ENCODE assay signal across 14 cellular contexts in genomic region chr9:123957731-123958130, GRCh38. TPM values are rescaled to one million over a fixed set of nuclear protein-coding genes. Genes with fewer than 3 reads are reported as not detected.
A peak's percentile ranks its signal among the peaks of the same experiment; 100 is the strongest.
DNase-seq lines count a peak whose midpoint lies in the region; ATAC-seq, FAIRE-seq and TF ChIP-seq lines count a peak whose summit lies in the region.
"Had no signal": no experiment of that assay in that cellular context is flagged by ENCODE, and none has a peak within 500 bp of the region (broad histone marks: within the 10 kb centered on the region; RNA-seq: fewer than 3 reads in every experiment).

No MANE protein-coding gene starts in this region.

- H3K9me3 Mint-ChIP-seq in activated T-helper 17 cell treated with anti-CD3 and anti-CD28 coated beads, Interleukin-2, amount 50 U/mL, for 72 hours, result no peaks in the 10 kb centered on the region
- H3K9me3 Mint-ChIP-seq: CD8-positive, alpha-beta memory T cell had no signal

- no peaks in the 10 kb centered on the region for H3K27me3 ChIP-seq in right cardiac atrium (ENCODE audit: control insufficient read depth, insufficient read depth)
- H3K27me3 ChIP-seq: BLaER1 had no signal

- no peak overlapping the region for H3K4me3 Mint-ChIP-seq in activated T-helper 17 cell treated with anti-CD3 and anti-CD28 coated beads, Interleukin-2, amount 50 U/mL, for 72 hours
- H3K4me3 Mint-ChIP-seq in T-helper 17 cell, result no peak overlapping the region
- H3K4me3 Mint-ChIP-seq: CD8-positive, alpha-beta memory T cell had no signal

- CTCF ChIA-PET in A549 (lab: Yijun Ruan, JAX), result interaction anchor here (0.9 to 1.3 kb wide), 4 partner anchors 11 to 83 kb away, joined by 3 to 4 read pairs (median 3); no protein-coding TSS in a partner anchor

- H3K27ac Mint-ChIP-seq in activated T-helper 17 cell treated with anti-CD3 and anti-CD28 coated beads, Interleukin-2, amount 50 U/mL, for 72 hours, result no peak overlapping the region
- no peak overlapping the region for H3K27ac Mint-ChIP-seq in T-helper 17 cell
- H3K27ac Mint-ChIP-seq: CD8-positive, alpha-beta memory T cell had no signal

- no peaks in the 10 kb centered on the region for H3K4me1 Mint-ChIP-seq in activated T-helper 17 cell treated with anti-CD3 and anti-CD28 coated beads, Interleukin-2, amount 50 U/mL, for 72 hours
- H3K4me1 Mint-ChIP-seq in T-helper 17 cell, result peaks cover 2% of the 10 kb centered on the region
- H3K4me1 Mint-ChIP-seq: CD8-positive, alpha-beta memory T cell had no signal

- POLR2A ChIA-PET in A549 (lab: Yijun Ruan, JAX), result no interaction called here

- no peak for TF ChIP-seq CTCF in A549 (IDR thresholded peaks at IDR 0.05)
- TF ChIP-seq CTCF in fibroblast of mammary gland (conservative IDR thresholded peaks at IDR 0.05; ENCODE audit: control insufficient read depth, insufficient read depth, low read depth, low read length), result no peak

- TF ChIP-seq POLR2A in A549 (IDR thresholded peaks at IDR 0.05; ENCODE audit: low read length), result no peak

- H3K4me1 ChIP-seq in A549 (peaks cover 11% of the 10 kb centered on the region; the same call in 1 of the 3 replicates), right cardiac atrium (ENCODE audit: control insufficient read depth, insufficient read depth, low read length) (no peaks in the 10 kb centered on the region)
- H3K4me1 ChIP-seq: Caco-2 had no signal

- no peaks in the 10 kb centered on the region; the same call in 2 of the 3 replicates for H3K9me3 ChIP-seq in A549
- H3K9me3 ChIP-seq in right cardiac atrium (ENCODE audit: control insufficient read depth, low read length), result no peaks in the 10 kb centered on the region
- no peaks in the 10 kb centered on the region for H3K9me3 ChIP-seq in T-helper 17 cell (ENCODE audit: control insufficient read depth, low read length, poor library complexity, severe bottlenecking)
- H3K9me3 ChIP-seq: BLaER1, Caco-2 had no signal

- TF ChIP-seq EP300 in A549 (IDR thresholded peaks at IDR 0.05), result no peak

- H3K4me3 ChIP-seq in A549 (no peak overlapping the region), fibroblast of mammary gland (ENCODE audit: control insufficient read depth, low read depth, low read length) (no peak overlapping the region), right cardiac atrium (ENCODE audit: low read length) (no peak overlapping the region)
- H3K4me3 ChIP-seq: BLaER1 had no signal

- H3K36me3 Mint-ChIP-seq in activated T-helper 17 cell treated with anti-CD3 and anti-CD28 coated beads, Interleukin-2, amount 50 U/mL, for 72 hours (ENCODE audit: low read depth), result no peaks in the 10 kb centered on the region
- H3K36me3 Mint-ChIP-seq in T-helper 17 cell (ENCODE audit: low read depth), result no peaks in the 10 kb centered on the region
- H3K36me3 Mint-ChIP-seq: CD8-positive, alpha-beta memory T cell had no signal

- 30% methylated on average over 2 of the region's 2 CpGs for WGBS in A549 (ENCODE audit: missing lambda C conversion rate)
- WGBS in right cardiac atrium, result 82% methylated on average over 2 of the region's 2 CpGs

- no peak for FAIRE-seq in A549 (lab: Jason Lieb, UNC)
- FAIRE-seq: GM18507 had no signal

- ATAC-seq in A549, result 0 out of 6 replicates have a peak, but pooled peaks of 1 of the 2 experiments have one; percentile 9
- ATAC-seq in activated T-helper 17 cell treated with anti-CD3 and anti-CD28 coated beads, Interleukin-2, amount 50 U/mL, for 72 hours (replicated peaks), result peak; percentile 68
- no peak for ATAC-seq in right cardiac atrium
- no peak for ATAC-seq in T-helper 17 cell

- H3K27ac ChIP-seq in A549 (no peak overlapping the region), right cardiac atrium (ENCODE audit: low read length) (no peak overlapping the region)
- H3K27ac ChIP-seq: BLaER1 had no signal

- intact Hi-C loops in right cardiac atrium (cut with DNase I), result no loop called here

- peak overlapping the region; percentile 4; the same call in 1 of the 3 replicates for H3K4me2 ChIP-seq in A549
- H3K4me2 ChIP-seq: BLaER1 had no signal

- H3K27me3 Mint-ChIP-seq in activated T-helper 17 cell treated with anti-CD3 and anti-CD28 coated beads, Interleukin-2, amount 50 U/mL, for 72 hours, result peaks cover 13% of the 10 kb centered on the region
- peaks cover 52% of the 10 kb centered on the region for H3K27me3 Mint-ChIP-seq in T-helper 17 cell

- TF ChIP-seq RAD21 in A549 (conservative IDR thresholded peaks at IDR 0.05 in 1 of 2, IDR thresholded peaks at IDR 0.05 in 1 of 2), result no peak

- no peak for DNase-seq in A549 (ENCODE audit: low read depth in 1 of 2, low spot score in 1 of 2)
- DNase-seq in ELR (ENCODE audit: low read depth), result peak; percentile 22
- DNase-seq in fibroblast of mammary gland (ENCODE audit: low read depth), result peak; percentile 58
- no peak for DNase-seq in right cardiac atrium
- no peak for DNase-seq in T-helper 17 cell
- DNase-seq: AML-193; CD8-positive, alpha-beta memory T cell; DND-41; GF-D8; H7 had no signal

TF ChIP-seq in A549, 52 proteins besides CTCF, POLR2A, EP300 and RAD21:
- TF ChIP-seq HOXA7 (CRISPR knock-in tag; IDR thresholded peaks at IDR 0.05) (no peak), E2F6 (IDR thresholded peaks at IDR 0.05; ENCODE audit: borderline replicate concordance, low read depth) (no peak), CHD2 (IDR thresholded peaks at IDR 0.05; ENCODE audit: low read length, partially characterized antibody) (no peak), PHF8 (IDR thresholded peaks at IDR 0.05; ENCODE audit: borderline replicate concordance, low read depth) (no peak), SREBF2 (IDR thresholded peaks at IDR 0.05) (no peak), GATA3 (IDR thresholded peaks at IDR 0.05; ENCODE audit: borderline replicate concordance) (no peak), ATOH8 (CRISPR knock-in tag; IDR thresholded peaks at IDR 0.05; ENCODE audit: low read depth) (no peak), MAFK (IDR thresholded peaks at IDR 0.05; ENCODE audit: partially characterized antibody) (no peak), SMC3 (IDR thresholded peaks at IDR 0.05) (no peak)
- TF ChIP-seq, protein P1, sequence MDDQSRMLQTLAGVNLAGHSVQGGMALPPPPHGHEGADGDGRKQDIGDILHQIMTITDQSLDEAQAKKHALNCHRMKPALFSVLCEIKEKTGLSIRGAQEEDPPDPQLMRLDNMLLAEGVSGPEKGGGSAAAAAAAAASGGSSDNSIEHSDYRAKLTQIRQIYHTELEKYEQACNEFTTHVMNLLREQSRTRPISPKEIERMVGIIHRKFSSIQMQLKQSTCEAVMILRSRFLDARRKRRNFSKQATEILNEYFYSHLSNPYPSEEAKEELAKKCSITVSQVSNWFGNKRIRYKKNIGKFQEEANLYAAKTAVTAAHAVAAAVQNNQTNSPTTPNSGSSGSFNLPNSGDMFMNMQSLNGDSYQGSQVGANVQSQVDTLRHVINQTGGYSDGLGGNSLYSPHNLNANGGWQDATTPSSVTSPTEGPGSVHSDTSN (IDR thresholded peaks at IDR 0.05), result no peak

RNA-seq across cellular contexts. Expression of gene DENND1A, which starts 27.8 kb away (rescaled TPM):
- 21.9 and 22.1 TPM in 2 replicates for polyA plus RNA-seq in A549 (2011; rRNA removed)
- polyA plus RNA-seq in A549 (2012; cell fraction: cytosol; rRNA removed), result 13.7 and 17.2 TPM in 2 replicates
- polyA plus RNA-seq in A549 (2012; cell fraction: nucleus; rRNA removed), result 16.6 and 21.5 TPM in 2 replicates
- 14.9 to 15.6 TPM (median 15.1 TPM) in 3 replicates for polyA plus RNA-seq in A549 (2017; fragmentation: RNase III; extraction: RNeasy Plus Mini Kit Qiagen cat#74134 plus additional on column Dnase treatment)
- polyA minus RNA-seq in A549 (2011; rRNA and poly(A)+ RNA removed), result 66.5 and 71.0 TPM in 2 replicates
- total RNA-seq in activated T-helper 17 cell treated with anti-CD3 and anti-CD28 coated beads, Interleukin-2, amount 50 U/mL, for 72 hours, result 10 to 100 TPM; 19.3 to 22.8 TPM
- 10 to 100 TPM; 16.9 to 19.3 (median 17.6) TPM for total RNA-seq in right cardiac atrium
- 11.4 TPM for polyA plus RNA-seq in right cardiac atrium
- total RNA-seq in T-helper 17 cell, result 10 to 100 TPM; 19.9 to 21.1 TPM

RNA-seq across cellular contexts. Expression of gene LHX2, which starts 53.8 kb away (rescaled TPM):
- 2.4 and 2.9 TPM in 2 replicates for polyA plus RNA-seq in A549 (2011; rRNA removed)
- polyA plus RNA-seq in A549 (2012; cell fraction: cytosol; rRNA removed), result 8.7 and 11.5 TPM in 2 replicates
- 11.0 and 12.4 TPM in 2 replicates for polyA plus RNA-seq in A549 (2012; cell fraction: nucleus; rRNA removed)
- polyA plus RNA-seq in A549 (2017; fragmentation: RNase III; extraction: RNeasy Plus Mini Kit Qiagen cat#74134 plus additional on column Dnase treatment), result 4.1 to 4.6 TPM (median 4.4 TPM) in 3 replicates
- polyA minus RNA-seq in A549 (2011; rRNA and poly(A)+ RNA removed), result 2.0 and 4.1 TPM in 2 replicates
- not detected for total RNA-seq in activated T-helper 17 cell treated with anti-CD3 and anti-CD28 coated beads, Interleukin-2, amount 50 U/mL, for 72 hours
- total RNA-seq in right cardiac atrium, result under 1 TPM in 1 of 4 donors, not detected in 3; 0.17 TPM
- 0.07 TPM for polyA plus RNA-seq in right cardiac atrium
- total RNA-seq in T-helper 17 cell, result not detected
- total RNA-seq: CD8-positive, alpha-beta memory T cell had no signal
- polyA plus RNA-seq: CD8-positive, alpha-beta memory T cell had no signal

Comparison
In these comparisons a context has a peak if more than half of its experiments do, and no peak if none do; other contexts are left out.
1. DNase-seq: peak in ELR (single experiment) and fibroblast of mammary gland (single experiment); none in A549 (0 of 2), right cardiac atrium (0 of 3) and T-helper 17 cell (0 of 3).